In genomic region chr10:123421461-123421860, GRCh38 we compare ENCODE assay signal across 27 cellular contexts.
"Had no signal": no experiment of that assay in that cellular context is flagged by ENCODE, and none has a peak within 500 bp of the region (broad histone marks: within the 10 kb centered on the region; RNA-seq: fewer than 3 reads in every experiment).

No MANE protein-coding gene starts in this region.

- H3K4me1 ChIP-seq: left lung, lower lobe of right lung, pancreas, prostate gland, right lobe of liver, stomach, testis, transverse colon, upper lobe of left lung, vagina had no signal

- H3K36me3 Mint-ChIP-seq: mesothelial cell of epicardium; naive B cell; natural killer cell; stimulated activated memory B cell treated with anti-CD40 and anti-IgM and Interleukin-4, amounts not matched to agents 10 μg/mL and 1 μg/mL and 100 μg/mL, for 72 hours had no signal

- H3K4me3 Mint-ChIP-seq: mesothelial cell of epicardium; naive B cell; natural killer cell; stimulated activated memory B cell treated with anti-CD40 and anti-IgM and Interleukin-4, amounts not matched to agents 10 μg/mL and 1 μg/mL and 100 μg/mL, for 72 hours had no signal

- H3K9me3 Mint-ChIP-seq: mesothelial cell of epicardium; natural killer cell; stimulated activated memory B cell treated with anti-CD40 and anti-IgM and Interleukin-4, amounts not matched to agents 10 μg/mL and 1 μg/mL and 100 μg/mL, for 72 hours had no signal

- ATAC-seq: left colon; left lung; lower lobe of right lung; natural killer cell; pancreas; right lobe of liver; stimulated activated memory B cell treated with anti-CD40 and anti-IgM and Interleukin-4, amounts not matched to agents 10 μg/mL and 1 μg/mL and 100 μg/mL, for 72 hours had no signal

- H3K4me1 Mint-ChIP-seq: mesothelial cell of epicardium; naive B cell; natural killer cell; stimulated activated memory B cell treated with anti-CD40 and anti-IgM and Interleukin-4, amounts not matched to agents 10 μg/mL and 1 μg/mL and 100 μg/mL, for 72 hours had no signal

- H3K9me3 ChIP-seq: left lung, lower lobe of right lung, pancreas, prostate gland, right lobe of liver, stomach, testis, thyroid gland, transverse colon, upper lobe of left lung, vagina had no signal

- H3K4me3 ChIP-seq: left lung, lower lobe of right lung, pancreas, prostate gland, right lobe of liver, smooth muscle cell, stomach, testis, thyroid gland, transverse colon, upper lobe of left lung, vagina had no signal

- DNase-seq: hippocampal formation; kidney; left colon; left lung; lower lobe of right lung; mammary epithelial cell; mesendoderm; naive B cell; natural killer cell; pancreas; posterior cingulate gyrus; right lobe of liver; stimulated activated CD4-positive, alpha-beta T cell treated with anti-CD3 and anti-CD28 coated beads, Interleukin-1b, Interleukin-23, amount 100 ng/mL, for 48 hours; stimulated activated CD4-positive, alpha-beta T cell treated with anti-CD3 and anti-CD28 coated beads, Interleukin-2, amount 100 ng/mL, for 48 hours; stimulated activated CD4-positive, alpha-beta T cell treated with anti-CD3 and anti-CD28 coated beads, Interleukin-4, amount 100 ng/mL, for 4 hours; stimulated activated CD8-positive, alpha-beta memory T cell treated with anti-CD3 and anti-CD28 coated beads, Interleukin-4, amount 100 ng/mL, for 48 hours; stimulated activated naive CD4-positive, alpha-beta T cell treated with Interleukin-2 at 50 U/mL for 16 hours; stomach; testis; transverse colon; upper lobe of left lung had no signal

- H3K27me3 ChIP-seq: right lobe of liver, testis, thyroid gland, transverse colon, upper lobe of left lung, vagina had no signal

- H3K27ac Mint-ChIP-seq: mesothelial cell of epicardium; natural killer cell; stimulated activated memory B cell treated with anti-CD40 and anti-IgM and Interleukin-4, amounts not matched to agents 10 μg/mL and 1 μg/mL and 100 μg/mL, for 72 hours had no signal

- H3K27ac ChIP-seq: left lung, lower lobe of right lung, pancreas, prostate gland, right lobe of liver, stomach, testis, thyroid gland, transverse colon, upper lobe of left lung, vagina had no signal
